ENCODE assay signal across 8 cellular contexts in genomic region chrX:48919947-48920712, GRCh38. TPM values are rescaled to one million over a fixed set of nuclear protein-coding genes. Genes with fewer than 3 reads are reported as not detected.
A peak's percentile ranks its signal among the peaks of the same experiment; 100 is the strongest.
DNase-seq lines count a peak whose midpoint lies in the region; ATAC-seq lines count a peak whose summit lies in the region.

No MANE protein-coding gene starts in this region.

- ATAC-seq in HG03460 (IDR thresholded peaks at IDR 0.05; ENCODE audit: unreplicated experiment) = no peak

- H3K4me1 ChIP-seq in iPS-20b (ENCODE audit: insufficient read depth, low read length) = peaks cover 12% of the 10 kb centered on the region
- H3K4me1 ChIP-seq in stomach smooth muscle (ENCODE audit: control insufficient read depth, insufficient read depth, low read length) = peaks cover 9% of the 10 kb centered on the region

- H3K27me3 ChIP-seq in iPS-20b (ENCODE audit: insufficient read depth, low read length) (no peaks in the 10 kb centered on the region), stomach smooth muscle (ENCODE audit: control insufficient read depth in 1 of 2, insufficient read depth in 2 of 2, low read length in 2 of 2) (peaks cover 0 to 11% of the 10 kb centered on the region in 2 donors)

- peak; percentile 67 for DNase-seq in activated CD8-positive, alpha-beta memory T cell treated with anti-CD3 and anti-CD28 coated beads for 24 hours
- DNase-seq in activated CD8-positive, alpha-beta memory T cell treated with anti-CD3 and anti-CD28 coated beads, Interleukin-2, amount 50 U/mL, for 48 hours = no peak
- peak; percentile 51 for DNase-seq in activated CD4-positive, alpha-beta memory T cell treated with anti-CD3 and anti-CD28 coated beads, Interleukin-2, amount 10 ng/mL, durations not matched to agents 7 days and 5 days
- DNase-seq in 8988T = no peak
- DNase-seq in NCI-H187 treated with DMSO at 0.1 percent for 48 hours (lab: John Stamatoyannopoulos, UW) = no peak

- H3K4me3 ChIP-seq in iPS-20b (ENCODE audit: low read length) (peak overlapping the region; percentile 89), stomach smooth muscle (ENCODE audit: low read length in 2 of 2) (peak overlapping the region in 1 of 2 donors; percentile 72)

- H3K27ac ChIP-seq in iPS-20b (ENCODE audit: low read length) = peak overlapping the region; percentile 39
- H3K27ac ChIP-seq in stomach smooth muscle (ENCODE audit: low read length) = peak overlapping the region; percentile 80

- H3K36me3 Mint-ChIP-seq in activated CD4-positive, alpha-beta memory T cell treated with anti-CD3 and anti-CD28 coated beads, Interleukin-2, amount 10 ng/mL, durations not matched to agents 7 days and 5 days (ENCODE audit: low read depth) = peaks cover 74% of the 10 kb centered on the region

- H3K9me3 Mint-ChIP-seq in activated CD4-positive, alpha-beta memory T cell treated with anti-CD3 and anti-CD28 coated beads, Interleukin-2, amount 10 ng/mL, durations not matched to agents 7 days and 5 days = no peaks in the 10 kb centered on the region

- H3K9me3 ChIP-seq in iPS-20b (ENCODE audit: insufficient read depth, low read depth, low read length) (no peaks in the 10 kb centered on the region), stomach smooth muscle (ENCODE audit: control insufficient read depth in 2 of 2, low read length in 2 of 2) (no peaks in the 10 kb centered on the region)

- peak overlapping the region; percentile 98 for H3K27ac Mint-ChIP-seq in activated CD4-positive, alpha-beta memory T cell treated with anti-CD3 and anti-CD28 coated beads, Interleukin-2, amount 10 ng/mL, durations not matched to agents 7 days and 5 days

- H3K36me3 ChIP-seq in iPS-20b (ENCODE audit: insufficient read depth, low read depth, low read length) (peaks cover 41% of the 10 kb centered on the region), stomach smooth muscle (ENCODE audit: control insufficient read depth in 2 of 2, insufficient read depth in 2 of 2, low read length in 2 of 2) (peaks cover 10 to 12% of the 10 kb centered on the region in 2 donors)

- peaks cover 50% of the 10 kb centered on the region for H3K4me1 Mint-ChIP-seq in activated CD4-positive, alpha-beta memory T cell treated with anti-CD3 and anti-CD28 coated beads, Interleukin-2, amount 10 ng/mL, durations not matched to agents 7 days and 5 days

- H3K9ac ChIP-seq in iPS-20b (ENCODE audit: low read depth, low read length) (peak overlapping the region; percentile 91; the same call in 1 of the 2 replicates), stomach smooth muscle (ENCODE audit: low read length in 2 of 2) (peak overlapping the region in 1 of 2 donors; percentile 21)

- CTCF ChIA-PET in activated CD4-positive, alpha-beta memory T cell treated with anti-CD3 and anti-CD28 coated beads, Interleukin-2, amount 10 ng/mL, durations not matched to agents 7 days and 5 days (lab: Charles Lee) = interaction anchor here (1.0 to 2.2 kb wide), 2 partner anchors 17 to 20 kb away, joined by 5 to 14 read pairs; no protein-coding TSS in a partner anchor

- H3K4me3 Mint-ChIP-seq in activated CD4-positive, alpha-beta memory T cell treated with anti-CD3 and anti-CD28 coated beads, Interleukin-2, amount 10 ng/mL, durations not matched to agents 7 days and 5 days = peak overlapping the region; percentile 95

- POLR2A ChIA-PET in activated CD4-positive, alpha-beta memory T cell treated with anti-CD3 and anti-CD28 coated beads, Interleukin-2, amount 10 ng/mL, durations not matched to agents 7 days and 5 days (lab: Charles Lee) = interaction anchor here (0.5 to 13.8 kb wide), 12 partner anchors 7 to 350 kb away, joined by 3 to 415 read pairs (median 4); partner anchors contain the start of genes OTUD5, PQBP1, SLC35A2 and TIMM17B

- no peaks in the 10 kb centered on the region for H3K27me3 Mint-ChIP-seq in activated CD4-positive, alpha-beta memory T cell treated with anti-CD3 and anti-CD28 coated beads, Interleukin-2, amount 10 ng/mL, durations not matched to agents 7 days and 5 days

RNA-seq across cellular contexts. Expression of gene PIM2, which starts 1.3 kb away (rescaled TPM):
- 100 to 1,000 TPM; 354 to 359 TPM for total RNA-seq in activated CD4-positive, alpha-beta memory T cell treated with anti-CD3 and anti-CD28 coated beads, Interleukin-2, amount 10 ng/mL, durations not matched to agents 7 days and 5 days

RNA-seq across cellular contexts. Expression of gene SLC35A2, which starts 8.7 kb away (rescaled TPM):
- total RNA-seq in activated CD4-positive, alpha-beta memory T cell treated with anti-CD3 and anti-CD28 coated beads, Interleukin-2, amount 10 ng/mL, durations not matched to agents 7 days and 5 days = 10 to 100 TPM; 17.9 to 18.3 TPM

RNA-seq across cellular contexts. Expression of gene PQBP1, which starts 22.4 kb away (rescaled TPM):
- total RNA-seq in activated CD4-positive, alpha-beta memory T cell treated with anti-CD3 and anti-CD28 coated beads, Interleukin-2, amount 10 ng/mL, durations not matched to agents 7 days and 5 days = 10 to 100 TPM; 78.5 to 79.6 TPM

RNA-seq across cellular contexts. Expression of gene TIMM17B, which starts 22.6 kb away (rescaled TPM):
- total RNA-seq in activated CD4-positive, alpha-beta memory T cell treated with anti-CD3 and anti-CD28 coated beads, Interleukin-2, amount 10 ng/mL, durations not matched to agents 7 days and 5 days = 10 to 100 TPM; 55.2 to 60.6 TPM

RNA-seq across cellular contexts. Expression of gene OTUD5, which starts 37.3 kb away (rescaled TPM):
- total RNA-seq in activated CD4-positive, alpha-beta memory T cell treated with anti-CD3 and anti-CD28 coated beads, Interleukin-2, amount 10 ng/mL, durations not matched to agents 7 days and 5 days = 10 to 100 TPM; 63.2 to 63.7 TPM

Comparison
In these comparisons a context has a peak if more than half of its experiments do, and no peak if none do; other contexts are left out.
1. DNase-seq: peak in activated CD8-positive, alpha-beta memory T cell treated with anti-CD3 and anti-CD28 coated beads for 24 hours (single experiment) and activated CD4-positive, alpha-beta memory T cell treated with anti-CD3 and anti-CD28 coated beads, Interleukin-2, amount 10 ng/mL, durations not matched to agents 7 days and 5 days (single experiment); none in activated CD8-positive, alpha-beta memory T cell treated with anti-CD3 and anti-CD28 coated beads, Interleukin-2, amount 50 U/mL, for 48 hours (single experiment), 8988T (single experiment) and NCI-H187 treated with DMSO at 0.1 percent for 48 hours (single experiment).